In the genomic region with DNA sequence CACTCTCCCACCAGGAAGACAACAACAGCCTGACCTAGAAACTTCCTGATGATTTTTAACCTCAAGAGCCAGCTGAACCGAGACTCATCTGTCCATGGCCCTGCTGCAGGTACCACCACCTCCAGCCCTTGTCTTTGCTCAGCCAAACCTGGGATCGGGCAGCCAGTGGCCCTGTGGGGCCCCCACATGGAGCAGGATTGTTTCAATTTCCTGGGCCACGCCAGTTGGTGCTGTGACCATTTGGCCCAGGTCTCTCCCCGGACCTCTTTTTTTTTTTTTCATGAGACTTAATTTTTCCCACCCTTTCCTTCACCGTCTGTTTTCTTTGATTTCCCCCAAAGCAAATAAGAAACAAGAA, we compare ENCODE assay signal across 14 cellular contexts. TPM values are rescaled to one million over a fixed set of nuclear protein-coding genes. Genes with fewer than 3 reads are reported as not detected.
DNase-seq lines count a peak whose midpoint lies in the region; FAIRE-seq and TF ChIP-seq lines count a peak whose summit lies in the region.
"Had no signal": no experiment of that assay in that cellular context is flagged by ENCODE, and none has a peak within 500 bp of the region (broad histone marks: within the 10 kb centered on the region; RNA-seq: fewer than 3 reads in every experiment).

No MANE protein-coding gene starts in this region.

- H3K36me3 Mint-ChIP-seq in astrocyte (ENCODE audit: low read depth, unreplicated experiment), result peaks cover 3% of the 10 kb centered on the region

- H2AFZ ChIP-seq in astrocyte (ENCODE audit: low read depth, low read length), result no peak overlapping the region
- H2AFZ ChIP-seq: PC-9 had no signal

- H3K27me3 ChIP-seq in astrocyte (ENCODE audit: insufficient read depth, low read length) (peaks cover 60% of the 10 kb centered on the region), iPS-15b (ENCODE audit: control insufficient read depth, insufficient read depth, low read length) (peaks cover 95% of the 10 kb centered on the region), suprapubic skin (no peaks in the 10 kb centered on the region)

- no peak for TF ChIP-seq EP300 in suprapubic skin (IDR thresholded peaks at IDR 0.05)

- H3K4me1 Mint-ChIP-seq in astrocyte (ENCODE audit: low read depth, unreplicated experiment), result peaks cover 2% of the 10 kb centered on the region

- H3K79me2 ChIP-seq in astrocyte (ENCODE audit: insufficient read depth, low read length), result peaks cover 78% of the 10 kb centered on the region

- H3K4me1 ChIP-seq in astrocyte (ENCODE audit: insufficient read depth, low read length) (peaks cover 43% of the 10 kb centered on the region), iPS-15b (ENCODE audit: control insufficient read depth, insufficient read depth, low read length) (peaks cover 13% of the 10 kb centered on the region), suprapubic skin (peaks cover 63% of the 10 kb centered on the region)

- H3K27ac ChIP-seq in astrocyte (ENCODE audit: low read depth, low read length) (peak overlapping the region; percentile 64), suprapubic skin (peak overlapping the region; percentile 55)
- H3K27ac ChIP-seq: PC-9 had no signal

- peak overlapping the region; percentile 83 for H3K9ac ChIP-seq in astrocyte (ENCODE audit: low read length)
- no peak overlapping the region for H3K9ac ChIP-seq in iPS-15b (ENCODE audit: low read depth, low read length)

- H3K4me3 ChIP-seq in astrocyte (ENCODE audit: insufficient read depth, low read depth, low read length) (no peak overlapping the region), iPS-15b (ENCODE audit: low read depth, low read length) (peak overlapping the region; percentile 13), suprapubic skin (no peak overlapping the region)
- H3K4me3 ChIP-seq: body of pancreas, PC-9 had no signal

- H3K9me3 Mint-ChIP-seq in astrocyte (ENCODE audit: unreplicated experiment), result peaks cover 12% of the 10 kb centered on the region

- DNase-seq in astrocyte (ENCODE audit: low read depth) (no peak), suprapubic skin (ENCODE audit: low spot score in 2 of 2) (no peak), mucosa of gallbladder (ENCODE audit: low spot score) (no peak), HTR-8/SVneo (ENCODE audit: insufficient read length, low spot score) (no peak)
- no peak for DNase-seq in activated CD8-positive, alpha-beta memory T cell treated with anti-CD3 and anti-CD28 coated beads, Interleukin-2, amount 50 U/mL, for 4 hours
- DNase-seq: activated CD4-positive, alpha-beta T cell treated with anti-CD3 and anti-CD28 coated beads for 1 hour; activated T-cell treated with anti-CD3 and anti-CD28 coated beads, Interleukin-2, amount 50 U/mL, for 48 hours; body of pancreas; Caco-2; PC-9 had no signal

- TF ChIP-seq CTCF in astrocyte (IDR thresholded peaks at IDR 0.05; ENCODE audit: insufficient read depth, low read depth, low read length) (no peak), suprapubic skin (IDR thresholded peaks at IDR 0.05) (no peak)

- H3K27me3 Mint-ChIP-seq in astrocyte (ENCODE audit: low read depth, unreplicated experiment), result peaks cover 83% of the 10 kb centered on the region

- no peak overlapping the region for H3K27ac Mint-ChIP-seq in astrocyte (ENCODE audit: unreplicated experiment)

- WGBS in suprapubic skin, result 61% methylated on average over 5 of the region's 5 CpGs

- FAIRE-seq in astrocyte (lab: Jason Lieb, UNC), result no peak
- no peak for FAIRE-seq in HTR-8/SVneo (lab: Jason Lieb, UNC)

- TF ChIP-seq POLR2A in suprapubic skin (IDR thresholded peaks at IDR 0.05), result no peak

- H4K20me1 ChIP-seq in astrocyte (ENCODE audit: insufficient read depth, low read length), result no peaks in the 10 kb centered on the region

- no peak overlapping the region for H3K4me3 Mint-ChIP-seq in astrocyte (ENCODE audit: unreplicated experiment)

- H3K9me3 ChIP-seq in astrocyte (ENCODE audit: insufficient read depth, low read depth, low read length) (no peaks in the 10 kb centered on the region), iPS-15b (ENCODE audit: control insufficient read depth, insufficient read depth, low read length) (no peaks in the 10 kb centered on the region), suprapubic skin (no peaks in the 10 kb centered on the region)
- H3K9me3 ChIP-seq: body of pancreas, Caco-2 had no signal

- peak overlapping the region; percentile 88 for H3K4me2 ChIP-seq in astrocyte (ENCODE audit: low read length)

- no peaks in the 10 kb centered on the region for H3K36me3 ChIP-seq in astrocyte (ENCODE audit: insufficient read depth, low read length)
- no peaks in the 10 kb centered on the region for H3K36me3 ChIP-seq in iPS-15b (ENCODE audit: control insufficient read depth, insufficient read depth, low read length)
- H3K36me3 ChIP-seq in suprapubic skin, result peaks cover 16% of the 10 kb centered on the region

RNA-seq across cellular contexts. Expression of a gene that starts 8.3 kb away (rescaled TPM):
- 0.41 and 1.8 TPM in 2 replicates for total RNA-seq in astrocyte
- 10 to 100 TPM in 2 of 4 donors, 1 to 10 TPM in 2; 8.4 to 13.6 (median 9.9) TPM for total RNA-seq in suprapubic skin
- 23.4 TPM for total RNA-seq in mucosa of gallbladder
- total RNA-seq: temporal lobe had no signal

RNA-seq across cellular contexts. Expression of a gene that starts 22.4 kb away (rescaled TPM):
- total RNA-seq in astrocyte, result not detected in 2 replicates
- total RNA-seq in suprapubic skin, result not detected
- not detected for total RNA-seq in mucosa of gallbladder
- total RNA-seq: body of pancreas, Caco-2, HT1080, myocyte, PC-9, temporal lobe had no signal

RNA-seq across cellular contexts. Expression of a gene that starts 25.0 kb away (rescaled TPM):
- total RNA-seq in astrocyte, result not detected in 2 replicates
- 1 to 10 TPM in 3 of 4 donors, under 1 TPM in 1; 0.42 to 3.5 (median 1.0) TPM for total RNA-seq in suprapubic skin
- 6.4 TPM for total RNA-seq in mucosa of gallbladder
- total RNA-seq: temporal lobe had no signal

RNA-seq across cellular contexts. Expression of a gene that starts 36.9 kb away (rescaled TPM):
- total RNA-seq in astrocyte, result not detected in 2 replicates
- 10 to 100 TPM in 1 of 4 donors, 1 to 10 TPM in 3; 2.3 to 20.8 (median 3.9) TPM for total RNA-seq in suprapubic skin
- total RNA-seq in mucosa of gallbladder, result 17.2 TPM
- total RNA-seq: temporal lobe had no signal

RNA-seq across cellular contexts. Expression of a gene that starts 40.4 kb away (rescaled TPM):
- total RNA-seq in astrocyte (not detected in 2 replicates), suprapubic skin (under 1 TPM in 2 of 4 donors, not detected in 2; 0.72 to 0.80 TPM), mucosa of gallbladder (0.49 TPM)
- total RNA-seq: Caco-2, temporal lobe had no signal
